Comparison of ENCODE assay signal across 26 cellular contexts in genomic region chr11:112605093-112605666, GRCh38.
DNase-seq lines count a peak whose midpoint lies in the region; ATAC-seq, FAIRE-seq and TF ChIP-seq lines count a peak whose summit lies in the region.
"Had no signal": no experiment of that assay in that cellular context is flagged by ENCODE, and none has a peak within 500 bp of the region (broad histone marks: within the 10 kb centered on the region; RNA-seq: fewer than 3 reads in every experiment).

No MANE protein-coding gene starts in this region.

- H2AFZ ChIP-seq in astrocyte (ENCODE audit: low read depth, low read length) = no peak overlapping the region
- H2AFZ ChIP-seq: parathyroid adenoma had no signal

- H3K9me3 ChIP-seq in astrocyte (ENCODE audit: insufficient read depth, low read depth, low read length) = no peaks in the 10 kb centered on the region
- H3K9me3 ChIP-seq: A549 had no signal

- H3K4me3 Mint-ChIP-seq in activated T-cell treated with anti-CD3 and anti-CD28 coated beads, Interleukin-2, amount 50 U/mL, for 72 hours = no peak overlapping the region
- no peak overlapping the region for H3K4me3 Mint-ChIP-seq in astrocyte (ENCODE audit: unreplicated experiment)
- H3K4me3 Mint-ChIP-seq: endodermal cell; natural killer cell treated with Interleukin-12 subunit alpha and Interleukin-12 subunit beta and Interleukin-15 and Interleukin-18, amount 100 ng/mL, for 72 hours; T-cell had no signal

- H3K4me2 ChIP-seq in astrocyte (ENCODE audit: low read length) = peak overlapping the region; percentile 33
- H3K4me2 ChIP-seq: A549 had no signal

- no peaks in the 10 kb centered on the region for H4K20me1 ChIP-seq in astrocyte (ENCODE audit: insufficient read depth, low read length)

- H3K27ac ChIP-seq in astrocyte (ENCODE audit: low read depth, low read length) = peak overlapping the region; percentile 77
- H3K27ac ChIP-seq: A549, parathyroid adenoma had no signal

- no peak overlapping the region for H3K9ac ChIP-seq in astrocyte (ENCODE audit: low read length)
- H3K9ac ChIP-seq: parathyroid adenoma had no signal

- H3K4me3 ChIP-seq in astrocyte (ENCODE audit: insufficient read depth, low read depth, low read length) = no peak overlapping the region
- H3K4me3 ChIP-seq: A549 had no signal

- H3K27me3 ChIP-seq in astrocyte (ENCODE audit: insufficient read depth, low read length) = no peaks in the 10 kb centered on the region

- TF ChIP-seq CTCF in astrocyte (IDR thresholded peaks at IDR 0.05; ENCODE audit: insufficient read depth, low read depth, low read length) = no peak

- H3K36me3 Mint-ChIP-seq in activated T-cell treated with anti-CD3 and anti-CD28 coated beads, Interleukin-2, amount 50 U/mL, for 72 hours (ENCODE audit: insufficient read depth in 2 of 2) = no peaks in the 10 kb centered on the region
- no peaks in the 10 kb centered on the region for H3K36me3 Mint-ChIP-seq in astrocyte (ENCODE audit: low read depth, unreplicated experiment)
- H3K36me3 Mint-ChIP-seq: natural killer cell treated with Interleukin-12 subunit alpha and Interleukin-12 subunit beta and Interleukin-15 and Interleukin-18, amount 100 ng/mL, for 72 hours; T-cell had no signal

- peaks cover 4% of the 10 kb centered on the region for H3K4me1 Mint-ChIP-seq in activated T-cell treated with anti-CD3 and anti-CD28 coated beads, Interleukin-2, amount 50 U/mL, for 72 hours (ENCODE audit: low read depth)
- H3K4me1 Mint-ChIP-seq in astrocyte (ENCODE audit: low read depth, unreplicated experiment) = no peaks in the 10 kb centered on the region
- H3K4me1 Mint-ChIP-seq: endodermal cell, T-cell had no signal

- no peaks in the 10 kb centered on the region for H3K79me2 ChIP-seq in astrocyte (ENCODE audit: insufficient read depth, low read length)
- H3K79me2 ChIP-seq: parathyroid adenoma had no signal

- H3K27ac Mint-ChIP-seq in activated T-cell treated with anti-CD3 and anti-CD28 coated beads, Interleukin-2, amount 50 U/mL, for 72 hours = peak overlapping the region; percentile 25
- no peak overlapping the region for H3K27ac Mint-ChIP-seq in astrocyte (ENCODE audit: unreplicated experiment)
- H3K27ac Mint-ChIP-seq: endodermal cell; natural killer cell treated with Interleukin-12 subunit alpha and Interleukin-12 subunit beta and Interleukin-15 and Interleukin-18, amount 100 ng/mL, for 72 hours; T-cell had no signal

- FAIRE-seq in astrocyte (lab: Jason Lieb, UNC) = no peak
- FAIRE-seq: A549, colon, GM18507, H1 had no signal

- peaks cover 37% of the 10 kb centered on the region for H3K27me3 Mint-ChIP-seq in activated T-cell treated with anti-CD3 and anti-CD28 coated beads, Interleukin-2, amount 50 U/mL, for 72 hours (ENCODE audit: low read depth)
- H3K27me3 Mint-ChIP-seq in astrocyte (ENCODE audit: low read depth, unreplicated experiment) = peaks cover 17% of the 10 kb centered on the region

- peak; percentile 20 to 77 for ATAC-seq in activated T-cell treated with anti-CD3 and anti-CD28 coated beads, Interleukin-2, amount 50 U/mL, for 72 hours (replicated peaks in 1 of 2)
- ATAC-seq in GM19351 (IDR thresholded peaks at IDR 0.05; ENCODE audit: unreplicated experiment) = no peak
- ATAC-seq: A549; natural killer cell treated with Interleukin-12 subunit alpha and Interleukin-12 subunit beta and Interleukin-15 and Interleukin-18, amount 100 ng/mL, for 72 hours; T-cell had no signal

- DNase-seq in activated T-cell treated with anti-CD3 and anti-CD28 coated beads, Interleukin-2, amount 50 U/mL, for 72 hours = no peak
- DNase-seq in activated T-cell treated with anti-CD3 and anti-CD28 coated beads, Interleukin-2, amount 50 U/mL, for 48 hours = no peak
- peak; percentile 76 for DNase-seq in astrocyte (ENCODE audit: low read depth)
- DNase-seq in globus pallidus (ENCODE audit: low spot score) = peak; percentile 82
- DNase-seq in C1 segment of cervical spinal cord (lab: John Stamatoyannopoulos, UW) = no peak
- no peak for DNase-seq in stimulated activated CD4-positive, alpha-beta T cell treated with anti-CD3 and anti-CD28 coated beads, Interleukin-2, amount 100 ng/mL, for 24 hours
- DNase-seq in NCI-H2107 treated with DMSO at 0.1 percent for 48 hours (lab: John Stamatoyannopoulos, UW; ENCODE audit: unreplicated experiment) = no peak
- DNase-seq: activated CD4-positive, alpha-beta T cell treated with anti-CD3 and anti-CD28 coated beads, Interleukin-2, amount 50 U/mL, for 1 hour; activated CD8-positive, alpha-beta memory T cell treated with anti-CD3 and anti-CD28 coated beads, Interleukin-2, amount 50 U/mL, for 4 hours; activated gamma-delta T cell treated with Interleukin-2 at 50 U/mL for 16 hours; DMS79 treated with DMSO at 0.1 percent for 48 hours; endodermal cell; Kasumi-1; kidney glomerular epithelial cell; NCI-H2107; NCI-H510A treated with DMSO at 0.1 percent for 48 hours; Right ventricle myocardium superior; stimulated activated naive CD4-positive, alpha-beta T cell treated with Interleukin-2 at 50 U/mL for 16 hours; T-cell had no signal

- H3K36me3 ChIP-seq in astrocyte (ENCODE audit: insufficient read depth, low read length) = no peaks in the 10 kb centered on the region

- no peaks in the 10 kb centered on the region for H3K9me3 Mint-ChIP-seq in activated T-cell treated with anti-CD3 and anti-CD28 coated beads, Interleukin-2, amount 50 U/mL, for 72 hours
- peaks cover 6% of the 10 kb centered on the region for H3K9me3 Mint-ChIP-seq in astrocyte (ENCODE audit: unreplicated experiment)
- H3K9me3 Mint-ChIP-seq: endodermal cell; natural killer cell treated with Interleukin-12 subunit alpha and Interleukin-12 subunit beta and Interleukin-15 and Interleukin-18, amount 100 ng/mL, for 72 hours; T-cell had no signal

- H3K4me1 ChIP-seq in astrocyte (ENCODE audit: insufficient read depth, low read length) = peaks cover 8% of the 10 kb centered on the region
- H3K4me1 ChIP-seq: A549, parathyroid adenoma had no signal

Comparison
In these comparisons a context has a peak if more than half of its experiments do, and no peak if none do; other contexts are left out.
1. DNase-seq: peak in astrocyte (single experiment) and globus pallidus (single experiment); none in activated T-cell treated with anti-CD3 and anti-CD28 coated beads, Interleukin-2, amount 50 U/mL, for 72 hours (0 of 2), activated T-cell treated with anti-CD3 and anti-CD28 coated beads, Interleukin-2, amount 50 U/mL, for 48 hours (0 of 2), C1 segment of cervical spinal cord (0 of 14), stimulated activated CD4-positive, alpha-beta T cell treated with anti-CD3 and anti-CD28 coated beads, Interleukin-2, amount 100 ng/mL, for 24 hours (0 of 2) and NCI-H2107 treated with DMSO at 0.1 percent for 48 hours (single experiment).